26 cellular contexts compared by ENCODE assay signal in genomic region chr18:26981373-26982082, GRCh38.
DNase-seq lines count a peak whose midpoint lies in the region; ATAC-seq and TF ChIP-seq lines count a peak whose summit lies in the region.
"Had no signal": no experiment of that assay in that cellular context is flagged by ENCODE, and none has a peak within 500 bp of the region (broad histone marks: within the 10 kb centered on the region; RNA-seq: fewer than 3 reads in every experiment).

No MANE protein-coding gene starts in this region.

- peaks cover 3% of the 10 kb centered on the region for H3K27me3 Mint-ChIP-seq in nephron progenitor cell (ENCODE audit: low read depth, poor library complexity)
- H3K27me3 Mint-ChIP-seq: CD4-positive, alpha-beta T cell; stimulated activated memory B cell treated with anti-CD40 and anti-IgM and Interleukin-4, amounts not matched to agents 10 μg/mL and 1 μg/mL and 100 μg/mL, for 72 hours had no signal

- peaks cover 10% of the 10 kb centered on the region for H3K4me1 Mint-ChIP-seq in nephron progenitor cell
- H3K4me1 Mint-ChIP-seq: activated naive CD8-positive, alpha-beta T cell treated with anti-CD3 and anti-CD28 coated beads for 36 hours had no signal

- H3K9me3 Mint-ChIP-seq in nephron progenitor cell: peaks cover 9% of the 10 kb centered on the region
- H3K9me3 Mint-ChIP-seq: activated T-helper 2 cell treated with anti-CD3 and anti-CD28 coated beads, Interferon-gamma antibody, Interleukin-2, Interleukin-4, amounts not matched to agents 10 μg/mL and 5 μg/mL and 100 μg/mL, durations not matched to agents 14 hours and 24 hours and 36 hours; T-helper 2 cell treated with Interferon-gamma antibody and Interleukin-4, amounts not matched to agents 5 μg/mL and 100 μg/mL, for 36 hours had no signal

- H3K27ac Mint-ChIP-seq in nephron progenitor cell: peak overlapping the region; percentile 61
- H3K27ac Mint-ChIP-seq: activated naive CD8-positive, alpha-beta T cell treated with anti-CD3 and anti-CD28 coated beads for 36 hours; activated T-helper 2 cell treated with anti-CD3 and anti-CD28 coated beads, Interferon-gamma antibody, Interleukin-2, Interleukin-4, amounts not matched to agents 10 μg/mL and 5 μg/mL and 100 μg/mL, durations not matched to agents 14 hours and 24 hours and 36 hours; CD4-positive, alpha-beta T cell; HFFc6; stimulated activated memory B cell treated with anti-CD40 and anti-IgM and Interleukin-4, amounts not matched to agents 10 μg/mL and 1 μg/mL and 100 μg/mL, for 72 hours; T-helper 2 cell treated with Interferon-gamma antibody and Interleukin-4, amounts not matched to agents 5 μg/mL and 100 μg/mL, for 36 hours had no signal

- peak; percentile 67 for DNase-seq in COR-L47 (lab: John Stamatoyannopoulos, UW)
- DNase-seq in NCI-H1105 treated with DMSO at 0.1 percent for 48 hours (lab: John Stamatoyannopoulos, UW): peak; percentile 96
- peak; percentile 4 for DNase-seq in RPMI7951 (ENCODE audit: low read depth)
- no peak for DNase-seq in nephron progenitor cell
- no peak for DNase-seq in hippocampal formation (lab: John Stamatoyannopoulos, UW)
- DNase-seq: activated CD4-positive, alpha-beta T cell treated with anti-CD3 and anti-CD28 coated beads, Interleukin-2, amount 50 U/mL, for 4 hours; activated CD8-positive, alpha-beta memory T cell treated with anti-CD3 and anti-CD28 coated beads, Interleukin-2, amount 50 U/mL, for 4 hours; activated naive CD8-positive, alpha-beta T cell treated with anti-CD3 and anti-CD28 coated beads for 36 hours; CD4-positive, alpha-beta T cell; DMS53; effector CD4-positive, alpha-beta T cell; erythroblast; HFFc6; left ventricle myocardium superior; NCI-H2171 treated with DMSO at 0.1 percent for 48 hours; NCI-H82; stimulated activated CD4-positive, alpha-beta T cell treated with anti-CD3 and anti-CD28 coated beads, Interleukin-1b, Interleukin-23, amount 100 ng/mL, for 48 hours; WERI-Rb-1 had no signal

- no peak for ATAC-seq in HG03159 (IDR thresholded peaks at IDR 0.05; ENCODE audit: unreplicated experiment)
- ATAC-seq in GM21825 (IDR thresholded peaks at IDR 0.05; ENCODE audit: unreplicated experiment): no peak
- ATAC-seq in GM21526 (IDR thresholded peaks at IDR 0.05; ENCODE audit: low FRiP score, unreplicated experiment): no peak
- ATAC-seq: foreskin keratinocyte; left ventricle myocardium superior; Panc1; stimulated activated memory B cell treated with anti-CD40 and anti-IgM and Interleukin-4, amounts not matched to agents 10 μg/mL and 1 μg/mL and 100 μg/mL, for 72 hours had no signal

- no peak for TF ChIP-seq CTCF in nephron progenitor cell (IDR thresholded peaks at IDR 0.05)

- H3K36me3 Mint-ChIP-seq in nephron progenitor cell (ENCODE audit: low read depth): no peaks in the 10 kb centered on the region
- H3K36me3 Mint-ChIP-seq: activated naive CD8-positive, alpha-beta T cell treated with anti-CD3 and anti-CD28 coated beads for 36 hours; stimulated activated memory B cell treated with anti-CD40 and anti-IgM and Interleukin-4, amounts not matched to agents 10 μg/mL and 1 μg/mL and 100 μg/mL, for 72 hours had no signal

- H3K4me3 Mint-ChIP-seq in nephron progenitor cell: no peak overlapping the region
- H3K4me3 Mint-ChIP-seq: activated naive CD8-positive, alpha-beta T cell treated with anti-CD3 and anti-CD28 coated beads for 36 hours; CD4-positive, alpha-beta T cell; HFFc6; stimulated activated memory B cell treated with anti-CD40 and anti-IgM and Interleukin-4, amounts not matched to agents 10 μg/mL and 1 μg/mL and 100 μg/mL, for 72 hours; T-helper 2 cell treated with Interferon-gamma antibody and Interleukin-4, amounts not matched to agents 5 μg/mL and 100 μg/mL, for 36 hours had no signal

Comparison
In these comparisons a context has a peak if more than half of its experiments do, and no peak if none do; other contexts are left out.
1. DNase-seq: peak in COR-L47 (single experiment), NCI-H1105 treated with DMSO at 0.1 percent for 48 hours (single experiment) and RPMI7951 (single experiment); none in nephron progenitor cell (single experiment) and hippocampal formation (0 of 2).